Comparison of ENCODE assay signal across 8 cellular contexts in genomic region chr6:45479834-45480696, GRCh38.
DNase-seq lines count a peak whose midpoint lies in the region; ATAC-seq and TF ChIP-seq lines count a peak whose summit lies in the region.

No MANE protein-coding gene starts in this region.

- H3K36me3 ChIP-seq in brain microvascular endothelial cell (replicated peaks) = no peaks in the 10 kb centered on the region

- H3K27ac Mint-ChIP-seq in natural killer cell treated with Interleukin-12 subunit alpha and Interleukin-12 subunit beta and Interleukin-15 and Interleukin-18, amount 100 ng/mL, for 72 hours = peak overlapping the region in 1 of 2 donors; percentile 63
- no peak overlapping the region for H3K27ac Mint-ChIP-seq in natural killer cell
- peak overlapping the region; percentile 38 for H3K27ac Mint-ChIP-seq in stimulated activated effector memory CD8-positive, alpha-beta T cell treated with anti-CD3 and anti-CD28 coated beads, Interleukin-12 subunit alpha, Interleukin-12 subunit beta, amount 100 ng/mL, for 72 hours
- no peak overlapping the region for H3K27ac Mint-ChIP-seq in type B pancreatic cell

- peaks cover 0 to 32% of the 10 kb centered on the region in 2 donors for H3K4me1 Mint-ChIP-seq in natural killer cell treated with Interleukin-12 subunit alpha and Interleukin-12 subunit beta and Interleukin-15 and Interleukin-18, amount 100 ng/mL, for 72 hours (ENCODE audit: low read depth in 2 of 2)
- H3K4me1 Mint-ChIP-seq in natural killer cell (peaks cover 0 to 8% of the 10 kb centered on the region in 2 donors), type B pancreatic cell (ENCODE audit: unreplicated experiment) (peaks cover 34% of the 10 kb centered on the region)
- H3K4me1 Mint-ChIP-seq in stimulated activated effector memory CD8-positive, alpha-beta T cell treated with anti-CD3 and anti-CD28 coated beads, Interleukin-12 subunit alpha, Interleukin-12 subunit beta, amount 100 ng/mL, for 72 hours = peaks cover 34% of the 10 kb centered on the region

- in situ Hi-C loops in brain microvascular endothelial cell (cut with HindIII; ENCODE audit: low pct_ligation_motif_present, low sequenced_read_pairs) = no loop called here

- peak overlapping the region; percentile 47 for H3K27ac ChIP-seq in brain microvascular endothelial cell

- intact Hi-C loops in natural killer cell (cut with micrococcal nuclease) = no loop called here

- H3K4me3 Mint-ChIP-seq in natural killer cell treated with Interleukin-12 subunit alpha and Interleukin-12 subunit beta and Interleukin-15 and Interleukin-18, amount 100 ng/mL, for 72 hours = no peak overlapping the region
- H3K4me3 Mint-ChIP-seq in natural killer cell (no peak overlapping the region), type B pancreatic cell (no peak overlapping the region)
- H3K4me3 Mint-ChIP-seq in stimulated activated effector memory CD8-positive, alpha-beta T cell treated with anti-CD3 and anti-CD28 coated beads, Interleukin-12 subunit alpha, Interleukin-12 subunit beta, amount 100 ng/mL, for 72 hours = no peak overlapping the region

- H3K36me3 Mint-ChIP-seq in natural killer cell treated with Interleukin-12 subunit alpha and Interleukin-12 subunit beta and Interleukin-15 and Interleukin-18, amount 100 ng/mL, for 72 hours = peaks cover 6% of the 10 kb centered on the region
- H3K36me3 Mint-ChIP-seq in natural killer cell (no peaks in the 10 kb centered on the region), type B pancreatic cell (no peaks in the 10 kb centered on the region)
- peaks cover 43% of the 10 kb centered on the region for H3K36me3 Mint-ChIP-seq in stimulated activated effector memory CD8-positive, alpha-beta T cell treated with anti-CD3 and anti-CD28 coated beads, Interleukin-12 subunit alpha, Interleukin-12 subunit beta, amount 100 ng/mL, for 72 hours

- TF ChIP-seq CTCF in natural killer cell (IDR thresholded peaks at IDR 0.05) = no peak
- TF ChIP-seq CTCF in brain microvascular endothelial cell (IDR thresholded peaks at IDR 0.05; ENCODE audit: low read depth, low read length, missing control alignments) = no peak
- TF ChIP-seq CTCF in type B pancreatic cell (conservative IDR thresholded peaks at IDR 0.05) = no peak

- ATAC-seq in natural killer cell treated with Interleukin-12 subunit alpha and Interleukin-12 subunit beta and Interleukin-15 and Interleukin-18, amount 100 ng/mL, for 72 hours = peak; percentile 59 to 76
- no peak for ATAC-seq in natural killer cell
- peak; percentile 80 for ATAC-seq in HG03108 (IDR thresholded peaks at IDR 0.05; ENCODE audit: unreplicated experiment)
- ATAC-seq in stimulated activated effector memory CD8-positive, alpha-beta T cell treated with anti-CD3 and anti-CD28 coated beads, Interleukin-12 subunit alpha, Interleukin-12 subunit beta, amount 100 ng/mL, for 72 hours = peak; percentile 74

- H3K27me3 ChIP-seq in brain microvascular endothelial cell (replicated peaks) = no peaks in the 10 kb centered on the region

- H3K4me3 ChIP-seq in brain microvascular endothelial cell (ENCODE audit: low read depth, low read length) = no peak overlapping the region

- no peaks in the 10 kb centered on the region for H3K27me3 Mint-ChIP-seq in natural killer cell treated with Interleukin-12 subunit alpha and Interleukin-12 subunit beta and Interleukin-15 and Interleukin-18, amount 100 ng/mL, for 72 hours
- H3K27me3 Mint-ChIP-seq in natural killer cell (ENCODE audit: low read depth in 2 of 2) (peaks cover 0 to 4% of the 10 kb centered on the region in 2 donors), type B pancreatic cell (no peaks in the 10 kb centered on the region)

- DNase-seq in natural killer cell treated with Interleukin-12 subunit alpha and Interleukin-12 subunit beta and Interleukin-15 and Interleukin-18, amount 100 ng/mL, for 72 hours (ENCODE audit: low spot score) = no peak
- no peak for DNase-seq in natural killer cell
- DNase-seq in brain microvascular endothelial cell = peak; percentile 75
- DNase-seq in stimulated activated effector memory CD8-positive, alpha-beta T cell treated with anti-CD3 and anti-CD28 coated beads, Interleukin-12 subunit alpha, Interleukin-12 subunit beta, amount 100 ng/mL, for 72 hours (ENCODE audit: low spot score in 2 of 2) = no peak
- no peak for DNase-seq in islet precursor cell
- DNase-seq in type B pancreatic cell (ENCODE audit: extremely low spot score, unreplicated experiment) = no peak
- no peak for DNase-seq in stimulated activated CD4-positive, alpha-beta T cell treated with anti-CD3 and anti-CD28 coated beads, Interleukin-4, amount 100 ng/mL, for 1 hour

- no peaks in the 10 kb centered on the region for H3K9me3 Mint-ChIP-seq in natural killer cell treated with Interleukin-12 subunit alpha and Interleukin-12 subunit beta and Interleukin-15 and Interleukin-18, amount 100 ng/mL, for 72 hours
- H3K9me3 Mint-ChIP-seq in natural killer cell = no peaks in the 10 kb centered on the region
- no peaks in the 10 kb centered on the region for H3K9me3 Mint-ChIP-seq in stimulated activated effector memory CD8-positive, alpha-beta T cell treated with anti-CD3 and anti-CD28 coated beads, Interleukin-12 subunit alpha, Interleukin-12 subunit beta, amount 100 ng/mL, for 72 hours
- peaks cover 4% of the 10 kb centered on the region for H3K9me3 Mint-ChIP-seq in type B pancreatic cell

Comparison
In these comparisons a context has a peak if more than half of its experiments do, and no peak if none do; other contexts are left out.
1. ATAC-seq: peak in natural killer cell treated with Interleukin-12 subunit alpha and Interleukin-12 subunit beta and Interleukin-15 and Interleukin-18, amount 100 ng/mL, for 72 hours (2 of 2), HG03108 (single experiment) and stimulated activated effector memory CD8-positive, alpha-beta T cell treated with anti-CD3 and anti-CD28 coated beads, Interleukin-12 subunit alpha, Interleukin-12 subunit beta, amount 100 ng/mL, for 72 hours (single experiment); none in natural killer cell (0 of 3).